Comparison of ENCODE assay signal across 9 cellular contexts in genomic region chr16:57530104-57530522, GRCh38. TPM values are rescaled to one million over a fixed set of nuclear protein-coding genes. Genes with fewer than 3 reads are reported as not detected.
A peak's percentile ranks its signal among the peaks of the same experiment; 100 is the strongest.
DNase-seq lines count a peak whose midpoint lies in the region; ATAC-seq and TF ChIP-seq lines count a peak whose summit lies in the region.
"Had no signal": no experiment of that assay in that cellular context is flagged by ENCODE, and none has a peak within 500 bp of the region (broad histone marks: within the 10 kb centered on the region; RNA-seq: fewer than 3 reads in every experiment).

No MANE protein-coding gene starts in this region.

- no peaks in the 10 kb centered on the region for H3K36me3 ChIP-seq in thyroid gland

- H3K4me1 ChIP-seq in thyroid gland: peaks cover 23 to 52% of the 10 kb centered on the region in 2 donors

- no peaks in the 10 kb centered on the region for H3K9me3 ChIP-seq in thyroid gland

- CTCF ChIA-PET in RWPE1 (lab: Yijun Ruan, JAX): interaction anchor here (2.1 kb wide), 1 partner anchor 11 kb away, joined by 11 read pairs; no protein-coding TSS in a partner anchor

- TF ChIP-seq CTCF in RWPE1 (conservative IDR thresholded peaks at IDR 0.05; ENCODE audit: low read depth): no peak
- no peak for TF ChIP-seq CTCF in thyroid gland (IDR thresholded peaks at IDR 0.05)

- peak; percentile 85 for ATAC-seq in GM18498 (IDR thresholded peaks at IDR 0.05; ENCODE audit: unreplicated experiment)
- peak; percentile 61 for ATAC-seq in HG02798 (IDR thresholded peaks at IDR 0.05; ENCODE audit: poor library complexity, unreplicated experiment)

- WGBS in thyroid gland, 2 donors: 64 to 67% methylated on average over 7 of the region's 7 CpGs

- POLR2A ChIA-PET in RWPE1 (lab: Yijun Ruan, JAX; ENCODE audit: low non-redundant PET): no interaction called here

- H3K27me3 ChIP-seq in thyroid gland: no peaks in the 10 kb centered on the region

- no peak for TF ChIP-seq POLR2A in thyroid gland (IDR thresholded peaks at IDR 0.05)

- intact Hi-C loops in thyroid gland (cut with DNase I): no loop called here

- peak overlapping the region; percentile 44 for H3K27ac ChIP-seq in RWPE1
- H3K27ac ChIP-seq in thyroid gland: no peak overlapping the region
- H3K27ac ChIP-seq: SK-N-MC had no signal

- H3K4me3 ChIP-seq in thyroid gland (replicated peaks in 1 of 3): no peak overlapping the region
- H3K4me3 ChIP-seq: SK-N-MC had no signal

- DNase-seq in RWPE1 (ENCODE audit: low spot score) (peak; percentile 39), islet precursor cell (peak; percentile 85), thyroid gland (no peak), NCI-H2081 (lab: John Stamatoyannopoulos, UW) (no peak)
- peak; percentile 68 for DNase-seq in activated naive CD4-positive, alpha-beta T cell treated with anti-CD3 and anti-CD28 coated beads, Interleukin-2, amount 50 U/mL, for 16 hours
- DNase-seq in stimulated activated CD4-positive, alpha-beta T cell treated with anti-CD3 and anti-CD28 coated beads, TNF-alpha, amount 100 ng/mL, for 4 hours (ENCODE audit: low read depth in 3 of 3): peak in 2 of 3 experiments; percentile 59 to 67

RNA-seq across cellular contexts. Expression of gene CCDC102A, which starts 6.3 kb away (rescaled TPM):
- total RNA-seq in thyroid gland: 10 to 100 TPM; 13.1 to 34.9 (median 18.9) TPM

RNA-seq across cellular contexts. Expression of gene ADGRG5, which starts 12.3 kb away (rescaled TPM):
- under 1 TPM; 0.22 to 0.63 (median 0.33) TPM for total RNA-seq in thyroid gland

RNA-seq across cellular contexts. Expression of gene DOK4, which starts 43.8 kb away (rescaled TPM):
- total RNA-seq in thyroid gland: 10 to 100 TPM in 2 of 4 donors, 1 to 10 TPM in 2; 9.1 to 27.3 (median 13.3) TPM

Comparison
In these comparisons a context has a peak if more than half of its experiments do, and no peak if none do; other contexts are left out.
1. DNase-seq: peak in RWPE1 (single experiment), activated naive CD4-positive, alpha-beta T cell treated with anti-CD3 and anti-CD28 coated beads, Interleukin-2, amount 50 U/mL, for 16 hours (single experiment), islet precursor cell (single experiment) and stimulated activated CD4-positive, alpha-beta T cell treated with anti-CD3 and anti-CD28 coated beads, TNF-alpha, amount 100 ng/mL, for 4 hours (2 of 3); none in thyroid gland (0 of 2) and NCI-H2081 (0 of 2).